1 cellular context compared by ENCODE assay signal in the genomic region with DNA sequence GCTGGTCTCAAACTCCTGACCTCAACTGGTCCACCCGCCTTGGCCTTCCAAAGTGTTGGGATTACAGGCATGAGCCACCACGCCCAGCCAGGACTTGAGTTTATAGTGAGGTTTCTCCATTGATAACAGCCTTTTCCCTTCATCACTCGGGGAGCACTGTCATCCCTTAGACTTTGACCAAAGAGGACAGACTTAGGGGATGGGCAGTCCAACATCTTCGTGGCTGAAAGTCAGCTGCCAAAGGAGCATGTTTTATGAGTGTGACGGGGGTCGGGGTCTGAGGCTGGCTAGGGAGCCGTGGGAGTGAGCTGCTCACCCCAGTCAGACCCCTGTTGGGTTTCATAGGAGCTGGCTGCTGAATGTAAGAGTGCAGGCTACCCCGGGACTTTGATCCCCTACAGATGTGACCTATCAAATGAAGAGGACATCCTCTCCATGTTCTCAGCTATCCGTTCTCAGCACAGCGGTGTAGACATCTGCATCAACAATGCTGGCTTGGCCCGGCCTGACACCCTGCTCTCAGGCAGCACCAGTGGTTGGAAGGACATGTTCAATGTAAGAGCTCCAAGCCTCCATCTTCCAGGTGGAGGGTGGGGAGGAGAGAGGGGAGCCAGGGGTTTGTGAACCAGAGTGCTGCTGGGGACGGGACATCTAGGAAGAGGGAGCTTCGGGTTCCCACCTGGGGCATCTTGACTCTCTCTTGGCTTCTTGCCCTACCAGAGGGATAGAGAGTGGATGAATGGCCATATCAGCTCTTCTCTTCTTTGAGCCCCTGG.
A peak's percentile ranks its signal among the peaks of the same experiment; 100 is the strongest.
TF ChIP-seq lines count a peak whose summit lies in the region.

No MANE protein-coding gene starts in this region.

TF ChIP-seq in K562, 482 proteins besides CTCF, POLR2A, EP300 and RAD21:
- no peak for TF ChIP-seq CBX3 (IDR thresholded peaks at IDR 0.05; ENCODE audit: borderline replicate concordance in 1 of 2, low read length in 2 of 2)
- peak; percentile 15; the same call in 1 of the 2 replicates for TF ChIP-seq NFIC (IDR thresholded peaks at IDR 0.05)
- no peak for TF ChIP-seq TFAM (CRISPR knock-in tag; conservative IDR thresholded peaks at IDR 0.05)
- TF ChIP-seq, protein P1, sequence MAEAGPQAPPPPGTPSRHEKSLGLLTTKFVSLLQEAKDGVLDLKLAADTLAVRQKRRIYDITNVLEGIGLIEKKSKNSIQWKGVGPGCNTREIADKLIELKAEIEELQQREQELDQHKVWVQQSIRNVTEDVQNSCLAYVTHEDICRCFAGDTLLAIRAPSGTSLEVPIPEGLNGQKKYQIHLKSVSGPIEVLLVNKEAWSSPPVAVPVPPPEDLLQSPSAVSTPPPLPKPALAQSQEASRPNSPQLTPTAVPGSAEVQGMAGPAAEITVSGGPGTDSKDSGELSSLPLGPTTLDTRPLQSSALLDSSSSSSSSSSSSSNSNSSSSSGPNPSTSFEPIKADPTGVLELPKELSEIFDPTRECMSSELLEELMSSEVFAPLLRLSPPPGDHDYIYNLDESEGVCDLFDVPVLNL (CRISPR knock-in tag; IDR thresholded peaks at IDR 0.05; ENCODE audit: low read depth) = no peak
- TF ChIP-seq JUN (IDR thresholded peaks at IDR 0.05; ENCODE audit: borderline replicate concordance, low read depth, low read length) = no peak
- no peak for TF ChIP-seq JUN (CRISPR knock-in tag; IDR thresholded peaks at IDR 0.05; ENCODE audit: borderline replicate concordance)
- no peak for TF ChIP-seq ETV1 (tag; conservative IDR thresholded peaks at IDR 0.05; ENCODE audit: low read depth)
- no peak for TF ChIP-seq ZNF3 (CRISPR knock-in tag; IDR thresholded peaks at IDR 0.05)
- no peak for TF ChIP-seq HDGF (IDR thresholded peaks at IDR 0.05)
- peak; percentile 53 for TF ChIP-seq ZNF384 (IDR thresholded peaks at IDR 0.05; ENCODE audit: low read depth, low read length)
- TF ChIP-seq ARID2 (IDR thresholded peaks at IDR 0.05) = no peak
- no peak for TF ChIP-seq NELFE (IDR thresholded peaks at IDR 0.05; ENCODE audit: insufficient read depth, insufficient read length)
- no peak for TF ChIP-seq ZNF408 (CRISPR knock-in tag; IDR thresholded peaks at IDR 0.05; ENCODE audit: low read depth)
